ENCODE assay signal across 17 cellular contexts in genomic region chr1:178263341-178263740, GRCh38.
DNase-seq lines count a peak whose midpoint lies in the region; ATAC-seq and TF ChIP-seq lines count a peak whose summit lies in the region.
"Had no signal": no experiment of that assay in that cellular context is flagged by ENCODE, and none has a peak within 500 bp of the region (broad histone marks: within the 10 kb centered on the region; RNA-seq: fewer than 3 reads in every experiment).

No MANE protein-coding gene starts in this region.

- POLR2A ChIA-PET in Panc1 (lab: Charles Lee): no interaction called here
- POLR2A ChIA-PET in naive thymus-derived CD4-positive, alpha-beta T cell (lab: Charles Lee): no interaction called here

- no peaks in the 10 kb centered on the region for H3K9me3 ChIP-seq in Panc1 (ENCODE audit: control insufficient read depth, insufficient read depth, low read depth, low read length)
- no peaks in the 10 kb centered on the region for H3K9me3 ChIP-seq in naive thymus-derived CD4-positive, alpha-beta T cell (ENCODE audit: control insufficient read depth in 2 of 3, low read length in 3 of 3)
- no peaks in the 10 kb centered on the region for H3K9me3 ChIP-seq in suprapubic skin
- no peaks in the 10 kb centered on the region for H3K9me3 ChIP-seq in esophagus muscularis mucosa
- H3K9me3 ChIP-seq: Peyer's patch had no signal

- H3K27ac Mint-ChIP-seq in GM23338: peak overlapping the region; percentile 84
- H3K27ac Mint-ChIP-seq in naive thymus-derived CD4-positive, alpha-beta T cell: no peak overlapping the region
- no peak overlapping the region for H3K27ac Mint-ChIP-seq in glutamatergic neuron (ENCODE audit: unreplicated experiment)
- H3K27ac Mint-ChIP-seq: T-helper 17 cell had no signal

- ATAC-seq in GM23338 (no peak), Panc1 (no peak)
- no peak for ATAC-seq in naive thymus-derived CD4-positive, alpha-beta T cell
- ATAC-seq: T-helper 17 cell had no signal

- no peak for DNase-seq in GM23338 (ENCODE audit: low spot score)
- DNase-seq in Panc1 (ENCODE audit: low read depth, low spot score): no peak
- peak; percentile 52 for DNase-seq in fibroblast of peridontal ligament (ENCODE audit: extremely low read depth)
- DNase-seq in retinal pigment epithelial cell (ENCODE audit: low read depth): peak; percentile 76
- DNase-seq in naive thymus-derived CD4-positive, alpha-beta T cell: no peak
- DNase-seq in suprapubic skin (ENCODE audit: low spot score in 2 of 2): no peak
- no peak for DNase-seq in esophagus muscularis mucosa (ENCODE audit: extremely low spot score)
- DNase-seq in glutamatergic neuron: no peak
- DNase-seq: amygdala; C1 segment of cervical spinal cord; foreskin fibroblast; NCI-H1105; NCI-H446 treated with DMSO at 0.1 percent for 48 hours; Peyer's patch; stimulated activated CD4-positive, alpha-beta T cell treated with anti-CD3 and anti-CD28 coated beads, Interleukin-1b, Interleukin-23, amount 100 ng/mL, for 48 hours; stimulated activated CD8-positive, alpha-beta memory T cell treated with anti-CD3 and anti-CD28 coated beads, Interleukin-4, amount 100 ng/mL, for 48 hours; T-helper 17 cell had no signal

- H3K27me3 ChIP-seq in GM23338 (ENCODE audit: insufficient read depth): no peaks in the 10 kb centered on the region
- no peaks in the 10 kb centered on the region for H3K27me3 ChIP-seq in Panc1 (ENCODE audit: control insufficient read depth, insufficient read depth, low read length)
- H3K27me3 ChIP-seq in naive thymus-derived CD4-positive, alpha-beta T cell (ENCODE audit: control insufficient read depth in 2 of 2, insufficient read depth in 2 of 2, low read length in 2 of 2): no peaks in the 10 kb centered on the region
- H3K27me3 ChIP-seq in suprapubic skin: no peaks in the 10 kb centered on the region
- no peaks in the 10 kb centered on the region for H3K27me3 ChIP-seq in esophagus muscularis mucosa
- H3K27me3 ChIP-seq: Peyer's patch had no signal

- TF ChIP-seq POLR2A in suprapubic skin (IDR thresholded peaks at IDR 0.05) (no peak), esophagus muscularis mucosa (IDR thresholded peaks at IDR 0.05; ENCODE audit: low read depth) (no peak)

- no peaks in the 10 kb centered on the region for H3K9me3 Mint-ChIP-seq in GM23338
- peaks cover 0 to 8% (median 3%) of the 10 kb centered on the region in 11 donors for H3K9me3 Mint-ChIP-seq in naive thymus-derived CD4-positive, alpha-beta T cell
- H3K9me3 Mint-ChIP-seq in glutamatergic neuron (ENCODE audit: unreplicated experiment): no peaks in the 10 kb centered on the region

- WGBS in suprapubic skin: 44% methylated on average over 2 of the region's 2 CpGs
- WGBS in esophagus muscularis mucosa: 58% methylated on average over 2 of the region's 2 CpGs

- H3K27ac ChIP-seq in GM23338 (ENCODE audit: low read depth) (peak overlapping the region; percentile 98), Panc1 (ENCODE audit: low read length) (peak overlapping the region; percentile 55), suprapubic skin (no peak overlapping the region), esophagus muscularis mucosa (replicated peaks in 1 of 4) (no peak overlapping the region)
- H3K27ac ChIP-seq in naive thymus-derived CD4-positive, alpha-beta T cell (ENCODE audit: low read depth, low read length): no peak overlapping the region
- H3K27ac ChIP-seq: Peyer's patch had no signal

- no peak overlapping the region for H2AFZ ChIP-seq in GM23338

- 0 out of 2 replicates have a peak overlapping the region, but pooled peaks have one; percentile 67 for H3K4me2 ChIP-seq in GM23338

- H3K79me2 ChIP-seq in GM23338 (replicated peaks; ENCODE audit: insufficient read depth): peaks cover 41% of the 10 kb centered on the region

- no peak overlapping the region for H3K4me3 Mint-ChIP-seq in GM23338
- H3K4me3 Mint-ChIP-seq in naive thymus-derived CD4-positive, alpha-beta T cell: no peak overlapping the region
- H3K4me3 Mint-ChIP-seq in glutamatergic neuron (ENCODE audit: unreplicated experiment): no peak overlapping the region
- H3K4me3 Mint-ChIP-seq: T-helper 17 cell had no signal

- in situ Hi-C loops in Panc1 (cut with HindIII; ENCODE audit: low pct_unique_long_range_greater_than_20kb, low sequenced_read_pairs): no loop called here

- H3K36me3 ChIP-seq in GM23338 (ENCODE audit: insufficient read depth) (no peaks in the 10 kb centered on the region), Panc1 (ENCODE audit: control insufficient read depth, insufficient read depth, low read length) (no peaks in the 10 kb centered on the region), suprapubic skin (no peaks in the 10 kb centered on the region), esophagus muscularis mucosa (no peaks in the 10 kb centered on the region)
- H3K36me3 ChIP-seq in naive thymus-derived CD4-positive, alpha-beta T cell (ENCODE audit: control insufficient read depth in 2 of 3, insufficient read depth in 3 of 3, low read length in 3 of 3): no peaks in the 10 kb centered on the region
- H3K36me3 ChIP-seq: Peyer's patch had no signal

- H3F3A ChIP-seq in GM23338 (replicated peaks; ENCODE audit: low read depth): no peaks in the 10 kb centered on the region

- CTCF ChIA-PET in Panc1 (lab: Charles Lee): interaction anchor here (0.6 kb wide), 1 partner anchor 23 kb away, joined by 5 read pairs; no protein-coding TSS in a partner anchor
- CTCF ChIA-PET in naive thymus-derived CD4-positive, alpha-beta T cell (lab: Charles Lee): no interaction called here

- TF ChIP-seq CTCF in GM23338 (conservative IDR thresholded peaks at IDR 0.05; ENCODE audit: low read depth in 2 of 2) (no peak), Panc1 (IDR thresholded peaks at IDR 0.05) (no peak), retinal pigment epithelial cell (conservative IDR thresholded peaks at IDR 0.05; ENCODE audit: low read depth, low read length) (no peak), suprapubic skin (IDR thresholded peaks at IDR 0.05) (no peak), esophagus muscularis mucosa (IDR thresholded peaks at IDR 0.05) (no peak), glutamatergic neuron (IDR thresholded peaks at IDR 0.05; ENCODE audit: partially characterized antibody, unreplicated experiment) (no peak)

- H3K27me3 Mint-ChIP-seq in GM23338 (ENCODE audit: insufficient read depth, low read depth, poor library complexity) (peaks cover 3% of the 10 kb centered on the region), glutamatergic neuron (ENCODE audit: unreplicated experiment) (no peaks in the 10 kb centered on the region)
- H3K27me3 Mint-ChIP-seq in naive thymus-derived CD4-positive, alpha-beta T cell: peaks cover 0 to 9% (median 0%) of the 10 kb centered on the region in 5 donors
- H3K27me3 Mint-ChIP-seq: T-helper 17 cell had no signal

- H3K9me2 ChIP-seq in GM23338 (ENCODE audit: insufficient read depth): no peaks in the 10 kb centered on the region

- 0 out of 3 replicates have a peak, but pooled peaks cover 3% of the 10 kb centered on the region for H3K36me3 Mint-ChIP-seq in GM23338 (ENCODE audit: low read depth)
- H3K36me3 Mint-ChIP-seq in naive thymus-derived CD4-positive, alpha-beta T cell: no peaks in the 10 kb centered on the region
- no peaks in the 10 kb centered on the region for H3K36me3 Mint-ChIP-seq in glutamatergic neuron (ENCODE audit: unreplicated experiment)

- H3K4me1 Mint-ChIP-seq in GM23338 (peaks cover 67% of the 10 kb centered on the region), glutamatergic neuron (ENCODE audit: low read depth, unreplicated experiment) (no peaks in the 10 kb centered on the region)
- no peaks in the 10 kb centered on the region for H3K4me1 Mint-ChIP-seq in naive thymus-derived CD4-positive, alpha-beta T cell
- H3K4me1 Mint-ChIP-seq: T-helper 17 cell had no signal

- TF ChIP-seq EP300 in suprapubic skin (IDR thresholded peaks at IDR 0.05) (no peak), esophagus muscularis mucosa (IDR thresholded peaks at IDR 0.05) (no peak)

- no TSS peak for BruUV-seq in Panc1 (replicated peaks; lab: Mats Ljungman, UMichigan)

- no peak overlapping the region for H3K4me3 ChIP-seq in GM23338
- H3K4me3 ChIP-seq in Panc1 (ENCODE audit: low read depth in 2 of 2, low read length in 2 of 2): no peak overlapping the region
- H3K4me3 ChIP-seq in retinal pigment epithelial cell (ENCODE audit: low read length): no peak overlapping the region
- H3K4me3 ChIP-seq in naive thymus-derived CD4-positive, alpha-beta T cell (ENCODE audit: low read length): no peak overlapping the region
- H3K4me3 ChIP-seq in suprapubic skin: no peak overlapping the region
- H3K4me3 ChIP-seq in esophagus muscularis mucosa: no peak overlapping the region
- H3K4me3 ChIP-seq: Peyer's patch had no signal

- intact Hi-C loops in Panc1 (cut with micrococcal nuclease; ENCODE audit: unreplicated experiment): loop anchor here (10.0 kb wide), 1 partner anchor 169 kb away; the partner anchor contains the start of gene RASAL2
- intact Hi-C loops in naive thymus-derived CD4-positive, alpha-beta T cell (cut with micrococcal nuclease): no loop called here
- intact Hi-C loops in esophagus muscularis mucosa (cut with DNase I): no loop called here

- H4K20me1 ChIP-seq in GM23338 (replicated peaks; ENCODE audit: insufficient read depth): no peaks in the 10 kb centered on the region

- peaks cover 46% of the 10 kb centered on the region for H3K4me1 ChIP-seq in GM23338 (ENCODE audit: insufficient read depth)
- H3K4me1 ChIP-seq in Panc1 (ENCODE audit: control insufficient read depth, insufficient read depth, low read length): peaks cover 27% of the 10 kb centered on the region
- H3K4me1 ChIP-seq in naive thymus-derived CD4-positive, alpha-beta T cell (ENCODE audit: control insufficient read depth in 2 of 2, insufficient read depth in 2 of 2, low read length in 2 of 2): no peaks in the 10 kb centered on the region
- H3K4me1 ChIP-seq in suprapubic skin: peaks cover 6% of the 10 kb centered on the region
- peaks cover 0 to 29% (median 11%) of the 10 kb centered on the region in 4 donors for H3K4me1 ChIP-seq in esophagus muscularis mucosa
- H3K4me1 ChIP-seq: Peyer's patch had no signal

Comparison
In these comparisons a context has a peak if more than half of its experiments do, and no peak if none do; other contexts are left out.
1. DNase-seq: peak in fibroblast of peridontal ligament (single experiment) and retinal pigment epithelial cell (single experiment); none in GM23338 (single experiment), Panc1 (single experiment), naive thymus-derived CD4-positive, alpha-beta T cell (0 of 9), suprapubic skin (0 of 2), esophagus muscularis mucosa (single experiment) and glutamatergic neuron (single experiment).
2. H3K27ac ChIP-seq: peak in GM23338 (single experiment) and Panc1 (single experiment); none in naive thymus-derived CD4-positive, alpha-beta T cell (single experiment), suprapubic skin (single experiment) and esophagus muscularis mucosa (0 of 4).